Comparison of ENCODE assay signal across 11 cellular contexts in the genomic region with DNA sequence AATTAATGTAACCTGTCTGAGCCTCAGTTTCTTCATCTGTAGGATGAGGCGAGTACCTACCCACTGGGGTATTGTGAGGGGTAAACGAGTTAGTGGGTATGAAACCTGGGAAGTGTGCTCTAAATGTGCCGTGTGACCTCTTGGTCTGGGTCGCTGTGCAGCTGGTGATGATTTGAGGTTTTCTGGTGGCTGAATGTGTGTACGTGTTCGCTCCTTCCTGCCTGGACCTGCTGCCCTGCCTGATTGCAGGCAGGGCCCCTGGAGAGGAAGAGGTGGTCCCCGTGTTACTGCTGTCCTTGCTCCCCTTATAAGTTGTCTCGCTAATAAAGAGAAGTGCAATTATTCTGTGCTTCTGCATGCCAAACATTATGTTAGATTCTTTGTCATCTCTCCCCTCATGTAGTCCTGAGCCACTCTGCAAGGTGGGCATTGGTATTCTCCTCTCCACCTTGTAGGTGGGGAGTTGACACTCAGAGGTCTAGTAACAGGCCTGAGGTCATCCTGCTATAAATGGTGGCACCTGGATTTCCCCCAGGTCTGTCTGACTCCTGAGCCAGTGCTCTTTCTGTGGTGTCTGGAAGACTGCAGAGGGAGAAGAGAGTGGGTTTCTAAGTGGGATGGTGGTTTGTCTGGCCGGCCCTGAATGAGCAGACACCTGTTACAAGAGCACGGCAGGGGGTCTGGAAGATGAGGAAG. TPM values are rescaled to one million over a fixed set of nuclear protein-coding genes. Genes with fewer than 3 reads are reported as not detected.
A peak's percentile ranks its signal among the peaks of the same experiment; 100 is the strongest.
DNase-seq lines count a peak whose midpoint lies in the region; ATAC-seq, FAIRE-seq and TF ChIP-seq lines count a peak whose summit lies in the region.
"Had no signal": no experiment of that assay in that cellular context is flagged by ENCODE, and none has a peak within 500 bp of the region (broad histone marks: within the 10 kb centered on the region; RNA-seq: fewer than 3 reads in every experiment).

No MANE protein-coding gene starts in this region.

- H3K36me3 ChIP-seq in esophagus squamous epithelium, result no peaks in the 10 kb centered on the region
- H3K36me3 ChIP-seq: prostate gland had no signal

- H3K4me1 ChIP-seq in esophagus squamous epithelium, result peaks cover 28 to 74% (median 68%) of the 10 kb centered on the region in 3 donors

- DNase-seq in GF-D8 (lab: John Stamatoyannopoulos, UW), result peak; percentile 70
- DNase-seq in esophagus squamous epithelium (lab: John Stamatoyannopoulos, UW), result no peak
- DNase-seq in epidermal melanocyte (ENCODE audit: insufficient read length, low spot score), result no peak
- no peak for DNase-seq in NCI-H187 treated with DMSO at 0.1 percent for 48 hours (lab: John Stamatoyannopoulos, UW)
- no peak for DNase-seq in frontal cortex (ENCODE audit: low spot score in 2 of 2)
- no peak for DNase-seq in stimulated activated CD4-positive, alpha-beta T cell treated with anti-CD3 and anti-CD28 coated beads, Interleukin-2, amount 100 ng/mL, for 24 hours
- DNase-seq: activated CD4-positive, alpha-beta memory T cell treated with anti-CD3 and anti-CD28 coated beads, Interleukin-2, amount 10 ng/mL, durations not matched to agents 7 days and 5 days had no signal

- intact Hi-C loops in esophagus squamous epithelium (cut with DNase I), result no loop called here

- ATAC-seq in GM21381 (IDR thresholded peaks at IDR 0.05; ENCODE audit: unreplicated experiment) (peak; percentile 67), HG03558 (IDR thresholded peaks at IDR 0.05; ENCODE audit: extremely low read depth, unreplicated experiment) (peak; percentile 44)

- H3K27ac ChIP-seq in esophagus squamous epithelium, result peak overlapping the region in 3 of 4 donors; percentile 26 to 83 (median 70)
- H3K27ac ChIP-seq: prostate gland had no signal

- H3K4me3 ChIP-seq in esophagus squamous epithelium, result no peak overlapping the region
- H3K4me3 ChIP-seq: prostate gland had no signal

- no peak for TF ChIP-seq CTCF in esophagus squamous epithelium (IDR thresholded peaks at IDR 0.05)

- no peak for FAIRE-seq in frontal cortex (lab: Jason Lieb, UNC)
- FAIRE-seq: bronchial epithelial cell had no signal

- no peaks in the 10 kb centered on the region for H3K27me3 ChIP-seq in esophagus squamous epithelium

- TF ChIP-seq POLR2A in esophagus squamous epithelium (IDR thresholded peaks at IDR 0.05), result no peak

- no peaks in the 10 kb centered on the region for H3K9me3 ChIP-seq in esophagus squamous epithelium
- H3K9me3 ChIP-seq: prostate gland had no signal

- 49 to 84% methylated on average over 7 of the region's 10 CpGs for WGBS in esophagus squamous epithelium, 2 donors

RNA-seq across cellular contexts. Expression of gene PDIA5, which starts 15.7 kb away (rescaled TPM):
- total RNA-seq in esophagus squamous epithelium, result 10 to 100 TPM in 3 of 4 donors, 1 to 10 TPM in 1; 3.9 to 13.0 (median 12.0) TPM
- total RNA-seq in frontal cortex, result 2.0 TPM

RNA-seq across cellular contexts. Expression of gene SEMA5B, which starts 55.0 kb away (rescaled TPM):
- total RNA-seq in esophagus squamous epithelium (under 1 TPM in 3 of 4 donors, not detected in 1; 0.13 to 0.21 (median 0.19) TPM), frontal cortex (9.0 TPM)
